18 cellular contexts compared by ENCODE assay signal in genomic region chr2:86484385-86484784, GRCh38. TPM values are rescaled to one million over a fixed set of nuclear protein-coding genes. Genes with fewer than 3 reads are reported as not detected.
DNase-seq lines count a peak whose midpoint lies in the region; ATAC-seq and TF ChIP-seq lines count a peak whose summit lies in the region.
"Had no signal": no experiment of that assay in that cellular context is flagged by ENCODE, and none has a peak within 500 bp of the region (broad histone marks: within the 10 kb centered on the region; RNA-seq: fewer than 3 reads in every experiment).

No MANE protein-coding gene starts in this region.

- H3K27ac Mint-ChIP-seq in activated naive CD4-positive, alpha-beta T cell treated with anti-CD3 and anti-CD28 coated beads, Interleukin-2, amount 50 U/mL, for 72 hours: peak overlapping the region; percentile 48 to 71
- no peak overlapping the region for H3K27ac Mint-ChIP-seq in activated naive CD4-positive, alpha-beta T cell treated with anti-CD3 and anti-CD28 coated beads for 36 hours
- H3K27ac Mint-ChIP-seq in natural killer cell: peak overlapping the region; percentile 63 to 68

- no peaks in the 10 kb centered on the region for H3K27me3 Mint-ChIP-seq in activated naive CD4-positive, alpha-beta T cell treated with anti-CD3 and anti-CD28 coated beads for 36 hours (ENCODE audit: low read depth)
- no peaks in the 10 kb centered on the region for H3K27me3 Mint-ChIP-seq in natural killer cell (ENCODE audit: low read depth in 2 of 2)
- H3K27me3 Mint-ChIP-seq: CD8-positive, alpha-beta memory T cell had no signal

- peaks cover 42 to 98% of the 10 kb centered on the region in 2 donors for H3K36me3 Mint-ChIP-seq in activated naive CD4-positive, alpha-beta T cell treated with anti-CD3 and anti-CD28 coated beads, Interleukin-2, amount 50 U/mL, for 72 hours
- H3K36me3 Mint-ChIP-seq in activated naive CD4-positive, alpha-beta T cell treated with anti-CD3 and anti-CD28 coated beads for 36 hours (ENCODE audit: low read depth): peaks cover 50% of the 10 kb centered on the region
- H3K36me3 Mint-ChIP-seq in natural killer cell: peaks cover 58% of the 10 kb centered on the region

- intact Hi-C loops in activated naive CD4-positive, alpha-beta T cell treated with anti-CD3 and anti-CD28 coated beads for 36 hours (cut with micrococcal nuclease): loop anchor here (2.0 to 5.0 kb wide), 2 partner anchors 78 to 92 kb away; partner anchors contain the start of gene CHMP3
- intact Hi-C loops in natural killer cell (cut with micrococcal nuclease): no loop called here

- H3K4me1 Mint-ChIP-seq in activated naive CD4-positive, alpha-beta T cell treated with anti-CD3 and anti-CD28 coated beads for 36 hours (ENCODE audit: low read depth): peaks cover 47% of the 10 kb centered on the region
- peaks cover 9 to 16% of the 10 kb centered on the region in 2 donors for H3K4me1 Mint-ChIP-seq in natural killer cell

- no peak for TF ChIP-seq CTCF in natural killer cell (IDR thresholded peaks at IDR 0.05)

- CTCF ChIA-PET in activated naive CD4-positive, alpha-beta T cell treated with anti-CD3 and anti-CD28 coated beads for 36 hours (lab: Charles Lee): no interaction called here

- H3K4me3 Mint-ChIP-seq in activated naive CD4-positive, alpha-beta T cell treated with anti-CD3 and anti-CD28 coated beads for 36 hours: no peak overlapping the region
- H3K4me3 Mint-ChIP-seq in natural killer cell: no peak overlapping the region
- H3K4me3 Mint-ChIP-seq: CD8-positive, alpha-beta memory T cell; HFFc6 had no signal

- no peak for ATAC-seq in activated naive CD4-positive, alpha-beta T cell treated with anti-CD3 and anti-CD28 coated beads, Interleukin-2, amount 50 U/mL, for 72 hours
- ATAC-seq in natural killer cell: no peak
- no peak for ATAC-seq in HG03045 (IDR thresholded peaks at IDR 0.05; ENCODE audit: unreplicated experiment)

- H3K27ac ChIP-seq in caudate nucleus (ENCODE audit: low read depth, low read length): peak overlapping the region; percentile 48
- H3K27ac ChIP-seq: KMS-11, RWPE1 had no signal

- no peak for DNase-seq in activated naive CD4-positive, alpha-beta T cell treated with anti-CD3 and anti-CD28 coated beads, Interleukin-2, amount 50 U/mL, for 72 hours (ENCODE audit: low spot score in 2 of 2)
- no peak for DNase-seq in activated naive CD4-positive, alpha-beta T cell treated with anti-CD3 and anti-CD28 coated beads for 36 hours
- DNase-seq in caudate nucleus (lab: John Stamatoyannopoulos, UW): peak in 3 of 61 donors; percentile 10 to 43 (median 42)
- no peak for DNase-seq in natural killer cell
- no peak for DNase-seq in NCI-H128 (lab: John Stamatoyannopoulos, UW; ENCODE audit: unreplicated experiment)
- no peak for DNase-seq in DMS153 (lab: John Stamatoyannopoulos, UW)
- DNase-seq: AML-193; CD8-positive, alpha-beta memory T cell; DMS 273 treated with DMSO at 0.1 percent for 48 hours; MG63; NCI-H1092 treated with DMSO at 0.1 percent for 48 hours; NCI-H1694 treated with DMSO at 0.1 percent for 48 hours; NCI-H345; NCI-H69 had no signal

- no peaks in the 10 kb centered on the region for H3K9me3 Mint-ChIP-seq in activated naive CD4-positive, alpha-beta T cell treated with anti-CD3 and anti-CD28 coated beads, Interleukin-2, amount 50 U/mL, for 72 hours
- H3K9me3 Mint-ChIP-seq in activated naive CD4-positive, alpha-beta T cell treated with anti-CD3 and anti-CD28 coated beads for 36 hours: no peaks in the 10 kb centered on the region
- H3K9me3 Mint-ChIP-seq in natural killer cell: no peaks in the 10 kb centered on the region
- H3K9me3 Mint-ChIP-seq: CD8-positive, alpha-beta memory T cell; HFFc6 had no signal

RNA-seq across cellular contexts. Expression of gene KDM3A, which starts 43.2 kb away (rescaled TPM):
- 100 to 1,000 TPM in 1 of 2 donors, 10 to 100 TPM in 1; 67.1 to 108 TPM for total RNA-seq in activated naive CD4-positive, alpha-beta T cell treated with anti-CD3 and anti-CD28 coated beads, Interleukin-2, amount 50 U/mL, for 72 hours
- total RNA-seq in activated naive CD4-positive, alpha-beta T cell treated with anti-CD3 and anti-CD28 coated beads for 36 hours: 10 to 100 TPM; 47.3 to 49.9 TPM
- 100 to 1,000 TPM; 172 to 195 (median 188) TPM for total RNA-seq in natural killer cell
